15 cellular contexts compared by ENCODE assay signal in the genomic region with DNA sequence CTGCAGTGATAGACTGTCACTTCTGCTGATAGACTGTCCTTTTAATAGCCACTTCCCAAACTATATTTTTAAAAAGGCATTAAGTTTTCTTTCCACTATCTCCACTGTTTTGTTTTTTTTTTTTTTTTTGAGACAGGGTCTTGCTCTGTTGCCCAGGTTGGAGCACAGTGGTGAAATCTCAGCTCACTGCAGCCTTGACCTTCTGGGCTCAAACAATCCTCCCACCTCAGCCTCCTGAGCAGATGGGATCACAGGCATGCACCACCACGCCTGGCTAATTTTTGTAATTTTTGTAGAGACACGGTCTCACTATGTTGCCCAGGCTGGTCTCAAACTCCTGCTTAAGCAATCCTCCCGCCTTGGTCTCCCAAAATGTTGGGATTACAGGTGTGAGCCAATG. TPM values are rescaled to one million over a fixed set of nuclear protein-coding genes. Genes with fewer than 3 reads are reported as not detected.
"Had no signal": no experiment of that assay in that cellular context is flagged by ENCODE, and none has a peak within 500 bp of the region (broad histone marks: within the 10 kb centered on the region; RNA-seq: fewer than 3 reads in every experiment).

No MANE protein-coding gene starts in this region.

RNA-seq across cellular contexts. Expression of a gene that starts 7.1 kb away (rescaled TPM):
- total RNA-seq: activated B cell treated with CpG ODN at 0.5 μM for 24 hours; activated CD4-positive, alpha-beta memory T cell treated with anti-CD3 and anti-CD28 coated beads for 36 hours; activated CD4-positive, alpha-beta memory T cell treated with anti-CD3 and anti-CD28 coated beads, Interleukin-2, amount 10 ng/mL, durations not matched to agents 7 days and 5 days; activated CD4-positive, alpha-beta T cell treated with anti-CD3 and anti-CD28 coated beads for 36 hours; activated CD4-positive, alpha-beta T cell treated with anti-CD3 and anti-CD28 coated beads, Interleukin-2, amount 10 ng/mL, durations not matched to agents 24 days and 14 days; activated CD4-positive, alpha-beta T cell treated with anti-CD3 and anti-CD28 coated beads, Interleukin-2, amount 10 ng/mL, durations not matched to agents 7 days and 5 days; activated CD8-positive, alpha-beta memory T cell treated with anti-CD3 and anti-CD28 coated beads for 36 hours; activated CD8-positive, alpha-beta memory T cell treated with anti-CD3 and anti-CD28 coated beads, Interleukin-2, amount 10 ng/mL, durations not matched to agents 7 days and 5 days; activated CD8-positive, alpha-beta T cell treated with anti-CD3 and anti-CD28 coated beads for 36 hours; activated CD8-positive, alpha-beta T cell treated with anti-CD3 and anti-CD28 coated beads, Interleukin-2, amount 10 ng/mL, durations not matched to agents 7 days and 5 days; T-cell; T-helper 1 cell treated with Interleukin-12 subunit alpha and Interleukin-12 subunit beta and Interleukin-4 antibody, amounts not matched to agents 30 ng/mL and 1 ng/mL, for 36 hours; T-helper 17 cell; T-helper 2 cell treated with Interferon-gamma antibody and Interleukin-4, amounts not matched to agents 100 ng/mL and 5 ng/mL, for 36 hours; WTC11 had no signal
